ENCODE assay signal across 9 cellular contexts in the genomic region with DNA sequence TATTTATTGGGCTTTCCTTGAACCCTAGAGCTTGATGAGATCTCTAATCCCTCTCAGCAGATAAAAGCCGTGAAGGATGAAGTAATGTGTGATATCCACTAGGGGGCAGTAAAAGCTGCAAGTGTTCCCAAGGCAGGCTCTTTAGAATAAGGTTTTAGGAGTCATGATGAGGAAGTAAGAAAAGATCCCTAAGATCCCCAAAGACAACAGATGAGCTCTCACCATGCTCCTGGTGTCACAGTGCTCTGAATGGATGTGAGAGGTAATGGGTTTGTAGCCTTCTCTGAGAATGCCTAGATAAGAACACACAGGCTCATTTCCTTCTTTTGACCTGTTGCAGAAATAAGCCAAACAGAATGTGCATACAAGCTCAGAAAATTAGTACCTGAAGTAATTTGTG.
DNase-seq lines count a peak whose midpoint lies in the region; ATAC-seq and TF ChIP-seq lines count a peak whose summit lies in the region.
"Had no signal": no experiment of that assay in that cellular context is flagged by ENCODE, and none has a peak within 500 bp of the region (broad histone marks: within the 10 kb centered on the region; RNA-seq: fewer than 3 reads in every experiment).

No MANE protein-coding gene starts in this region.

- H3K36me3 ChIP-seq in hepatocyte (replicated peaks; ENCODE audit: insufficient read depth, low read depth) (no peaks in the 10 kb centered on the region), thyroid gland (no peaks in the 10 kb centered on the region)

- no peaks in the 10 kb centered on the region for H3K79me2 ChIP-seq in hepatocyte

- ATAC-seq in GM18909 (IDR thresholded peaks at IDR 0.05; ENCODE audit: poor library complexity, unreplicated experiment), result peak; percentile 81
- peak; percentile 77 for ATAC-seq in HG03196 (IDR thresholded peaks at IDR 0.05; ENCODE audit: unreplicated experiment)
- ATAC-seq in activated CD8-positive, alpha-beta T cell treated with anti-CD3 and anti-CD28 coated beads, Interleukin-2, amount 10 ng/mL, durations not matched to agents 7 days and 5 days, result no peak
- ATAC-seq in GM19035 (IDR thresholded peaks at IDR 0.05; ENCODE audit: unreplicated experiment), result no peak

- H3K27me3 Mint-ChIP-seq in CD14-positive monocyte (ENCODE audit: low read depth in 3 of 3), result peaks cover 0 to 5% (median 5%) of the 10 kb centered on the region in 3 donors
- H3K27me3 Mint-ChIP-seq in activated CD8-positive, alpha-beta T cell treated with anti-CD3 and anti-CD28 coated beads, Interleukin-2, amount 10 ng/mL, durations not matched to agents 7 days and 5 days (ENCODE audit: low read depth), result no peaks in the 10 kb centered on the region

- no peaks in the 10 kb centered on the region for H4K20me1 ChIP-seq in hepatocyte (ENCODE audit: insufficient read depth, poor library complexity, severe bottlenecking)

- H3K27me3 ChIP-seq in hepatocyte, result no peaks in the 10 kb centered on the region
- H3K27me3 ChIP-seq in thyroid gland, result no peaks in the 10 kb centered on the region

- H3K4me3 ChIP-seq in hepatocyte, result no peak overlapping the region
- H3K4me3 ChIP-seq in thyroid gland (replicated peaks in 1 of 3), result no peak overlapping the region

- TF ChIP-seq CTCF in CD14-positive monocyte (IDR thresholded peaks at IDR 0.05), result peak; percentile 85
- TF ChIP-seq CTCF in hepatocyte (IDR thresholded peaks at IDR 0.05; ENCODE audit: poor library complexity), result peak; percentile 81
- peak; percentile 14 to 70 (median 48) for TF ChIP-seq CTCF in thyroid gland (IDR thresholded peaks at IDR 0.05)

- POLR2A ChIA-PET in activated CD8-positive, alpha-beta T cell treated with anti-CD3 and anti-CD28 coated beads, Interleukin-2, amount 10 ng/mL, durations not matched to agents 7 days and 5 days (lab: Charles Lee), result no interaction called here

- no peak overlapping the region for H3K4me3 Mint-ChIP-seq in CD14-positive monocyte
- H3K4me3 Mint-ChIP-seq in activated CD8-positive, alpha-beta T cell treated with anti-CD3 and anti-CD28 coated beads, Interleukin-2, amount 10 ng/mL, durations not matched to agents 7 days and 5 days, result no peak overlapping the region
- H3K4me3 Mint-ChIP-seq: IgD-negative memory B cell had no signal

- WGBS in hepatocyte (ENCODE audit: low lambda C conversion rate, missing lambda C conversion rate), result 0% methylated on average over 1 of the region's 1 CpG
- 0 to 8% methylated on average over 1 of the region's 1 CpG for WGBS in thyroid gland, 2 donors

- H3K27ac Mint-ChIP-seq in CD14-positive monocyte, result peak overlapping the region in 1 of 7 donors; percentile 1
- no peak overlapping the region for H3K27ac Mint-ChIP-seq in activated CD8-positive, alpha-beta T cell treated with anti-CD3 and anti-CD28 coated beads, Interleukin-2, amount 10 ng/mL, durations not matched to agents 7 days and 5 days
- H3K27ac Mint-ChIP-seq: IgD-negative memory B cell had no signal

- H3K4me1 ChIP-seq in hepatocyte (ENCODE audit: insufficient read depth) (no peaks in the 10 kb centered on the region), thyroid gland (no peaks in the 10 kb centered on the region)

- no peak overlapping the region for H3K4me2 ChIP-seq in hepatocyte

- no peaks in the 10 kb centered on the region for H3K36me3 Mint-ChIP-seq in CD14-positive monocyte
- no peaks in the 10 kb centered on the region for H3K36me3 Mint-ChIP-seq in activated CD8-positive, alpha-beta T cell treated with anti-CD3 and anti-CD28 coated beads, Interleukin-2, amount 10 ng/mL, durations not matched to agents 7 days and 5 days (ENCODE audit: low read depth)
- H3K36me3 Mint-ChIP-seq: IgD-negative memory B cell had no signal

- H3K27ac ChIP-seq in hepatocyte (no peak overlapping the region), thyroid gland (no peak overlapping the region)

- H2AFZ ChIP-seq in hepatocyte, result no peak overlapping the region

- H3K4me1 Mint-ChIP-seq in CD14-positive monocyte, result no peaks in the 10 kb centered on the region
- no peaks in the 10 kb centered on the region for H3K4me1 Mint-ChIP-seq in activated CD8-positive, alpha-beta T cell treated with anti-CD3 and anti-CD28 coated beads, Interleukin-2, amount 10 ng/mL, durations not matched to agents 7 days and 5 days (ENCODE audit: low read depth)
- H3K4me1 Mint-ChIP-seq: IgD-negative memory B cell had no signal

- CTCF ChIA-PET in activated CD8-positive, alpha-beta T cell treated with anti-CD3 and anti-CD28 coated beads, Interleukin-2, amount 10 ng/mL, durations not matched to agents 7 days and 5 days (lab: Charles Lee), result interaction anchor here (0.7 to 1.9 kb wide), 11 partner anchors 11 to 323 kb away, joined by 3 to 10 read pairs (median 3); no protein-coding TSS in a partner anchor

- no peak for DNase-seq in CD14-positive monocyte (ENCODE audit: low spot score)
- DNase-seq in NCI-H2171 (lab: John Stamatoyannopoulos, UW), result peak; percentile 40
- DNase-seq in activated CD8-positive, alpha-beta T cell treated with anti-CD3 and anti-CD28 coated beads, Interleukin-2, amount 10 ng/mL, durations not matched to agents 7 days and 5 days, result peak; percentile 21
- DNase-seq in hepatocyte (ENCODE audit: low spot score), result peak; percentile 73
- no peak for DNase-seq in thyroid gland

- no peaks in the 10 kb centered on the region for H3K9me3 Mint-ChIP-seq in CD14-positive monocyte
- H3K9me3 Mint-ChIP-seq in activated CD8-positive, alpha-beta T cell treated with anti-CD3 and anti-CD28 coated beads, Interleukin-2, amount 10 ng/mL, durations not matched to agents 7 days and 5 days (ENCODE audit: insufficient read depth), result no peaks in the 10 kb centered on the region
- H3K9me3 Mint-ChIP-seq: IgD-negative memory B cell had no signal

- H3K9me3 ChIP-seq in hepatocyte (ENCODE audit: low read depth), result no peaks in the 10 kb centered on the region
- no peaks in the 10 kb centered on the region for H3K9me3 ChIP-seq in thyroid gland

- intact Hi-C loops in CD14-positive monocyte (cut with micrococcal nuclease), result loop anchor here (2.0 to 5.0 kb wide), 3 partner anchors 44 to 294 kb away; no protein-coding TSS in a partner anchor
- intact Hi-C loops in thyroid gland (cut with DNase I), result no loop called here

- no peaks in the 10 kb centered on the region for H3K9me2 ChIP-seq in hepatocyte (replicated peaks; ENCODE audit: insufficient read depth)

- TF ChIP-seq POLR2A in thyroid gland (IDR thresholded peaks at IDR 0.05), result no peak

Comparison
In these comparisons a context has a peak if more than half of its experiments do, and no peak if none do; other contexts are left out.
1. DNase-seq: peak in NCI-H2171 (single experiment), activated CD8-positive, alpha-beta T cell treated with anti-CD3 and anti-CD28 coated beads, Interleukin-2, amount 10 ng/mL, durations not matched to agents 7 days and 5 days (single experiment) and hepatocyte (single experiment); none in CD14-positive monocyte (single experiment) and thyroid gland (0 of 2).
2. ATAC-seq: peak in GM18909 (single experiment) and HG03196 (single experiment); none in activated CD8-positive, alpha-beta T cell treated with anti-CD3 and anti-CD28 coated beads, Interleukin-2, amount 10 ng/mL, durations not matched to agents 7 days and 5 days (single experiment) and GM19035 (single experiment).
3. Peak in every context shown above with its lines, with median percentiles within 50 percentile points of each other: CTCF ChIP-seq.